Comparison of ENCODE assay signal across 12 cellular contexts in the genomic region with DNA sequence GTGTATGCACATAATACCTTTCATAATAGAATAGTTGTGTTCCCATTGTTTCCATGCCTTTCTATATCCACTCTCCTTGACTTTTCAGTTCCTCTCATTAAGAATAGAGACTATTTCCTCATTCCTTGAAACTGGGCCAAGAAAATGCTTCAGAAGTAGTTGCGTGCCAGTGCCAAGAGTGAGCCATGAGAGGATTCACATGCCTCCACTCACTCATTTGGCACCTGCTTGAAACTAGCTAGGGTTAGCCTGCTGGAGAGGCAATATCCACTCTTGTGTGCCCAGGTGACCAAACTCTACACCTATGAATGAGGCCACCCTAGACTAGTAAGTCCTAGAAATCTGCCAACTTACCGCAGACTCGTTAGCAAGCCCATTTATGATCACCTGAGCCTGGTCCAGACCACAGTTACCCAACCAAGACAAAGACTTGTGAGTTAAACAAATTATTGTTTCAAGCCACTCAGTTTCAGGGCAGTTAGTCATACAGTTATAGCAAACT.
DNase-seq lines count a peak whose midpoint lies in the region; ATAC-seq and TF ChIP-seq lines count a peak whose summit lies in the region.
"Had no signal": no experiment of that assay in that cellular context is flagged by ENCODE, and none has a peak within 500 bp of the region (broad histone marks: within the 10 kb centered on the region; RNA-seq: fewer than 3 reads in every experiment).

No MANE protein-coding gene starts in this region.

- ATAC-seq in HG02623 (IDR thresholded peaks at IDR 0.05; ENCODE audit: unreplicated experiment) (peak; percentile 24), left ventricle myocardium superior (peak; percentile 90), HG03139 (IDR thresholded peaks at IDR 0.05; ENCODE audit: unreplicated experiment) (no peak), GM21737 (IDR thresholded peaks at IDR 0.05; ENCODE audit: unreplicated experiment) (no peak)

- no peak overlapping the region for H2AFZ ChIP-seq in OCI-LY3 (ENCODE audit: low read depth, low read length)

- TF ChIP-seq CTCF in GM06990 (IDR thresholded peaks at IDR 0.05; ENCODE audit: insufficient read depth, low read length, poor library complexity, severe bottlenecking) = no peak
- TF ChIP-seq CTCF in OCI-LY3 (IDR thresholded peaks at IDR 0.05; ENCODE audit: low read depth, low read length) = no peak

- H3K4me1 ChIP-seq in OCI-LY3 (ENCODE audit: low read length) = peaks cover 21% of the 10 kb centered on the region
- H3K4me1 ChIP-seq: testis had no signal

- H3K9me3 ChIP-seq in OCI-LY3 (ENCODE audit: insufficient read depth, low read length) = no peaks in the 10 kb centered on the region
- H3K9me3 ChIP-seq: testis had no signal

- H3K9ac ChIP-seq in OCI-LY3 (ENCODE audit: low read length) = no peak overlapping the region

- peak; percentile 10 for DNase-seq in GM06990 (ENCODE audit: extremely low read depth, insufficient read length)
- peak; percentile 37 for DNase-seq in left ventricle myocardium superior
- no peak for DNase-seq in activated CD4-positive, alpha-beta T cell treated with anti-CD3 and anti-CD28 coated beads for 1 hour
- DNase-seq in OCI-M2 (lab: John Stamatoyannopoulos, UW; ENCODE audit: unreplicated experiment) = no peak
- DNase-seq: DND-41, NCI-H1694 treated with DMSO at 0.1 percent for 48 hours, testis had no signal

- H3K36me3 ChIP-seq in GM06990 (ENCODE audit: control insufficient read depth, insufficient read depth, low read length) (no peaks in the 10 kb centered on the region), OCI-LY3 (replicated peaks; ENCODE audit: low read depth, low read length) (no peaks in the 10 kb centered on the region)

- H3K27me3 ChIP-seq in GM06990 (replicated peaks; ENCODE audit: control insufficient read depth, insufficient read depth, low read length) = no peaks in the 10 kb centered on the region
- no peaks in the 10 kb centered on the region; the same call in 1 of the 2 replicates for H3K27me3 ChIP-seq in OCI-LY3 (ENCODE audit: low read depth, low read length)
- H3K27me3 ChIP-seq: testis had no signal

- intact Hi-C loops in left ventricle myocardium superior (cut with micrococcal nuclease) = no loop called here

- H4K20me1 ChIP-seq in OCI-LY3 (ENCODE audit: insufficient read depth, low read length) = no peaks in the 10 kb centered on the region

- 0 out of 2 replicates have a peak overlapping the region, but pooled peaks have one; percentile 3 for H3K4me2 ChIP-seq in OCI-LY3 (ENCODE audit: low read length)
- H3K4me2 ChIP-seq: smooth muscle cell had no signal

- H3K4me3 ChIP-seq in GM06990 (replicated peaks; ENCODE audit: low read depth, low read length) (no peak overlapping the region), OCI-LY3 (ENCODE audit: low read length) (no peak overlapping the region)
- H3K4me3 ChIP-seq: smooth muscle cell, testis had no signal

- H3K79me2 ChIP-seq in OCI-LY3 (ENCODE audit: low read length) = no peaks in the 10 kb centered on the region

- H3K27ac ChIP-seq in OCI-LY3 (ENCODE audit: low read length) = no peak overlapping the region
- H3K27ac ChIP-seq: testis had no signal

Comparison
In these comparisons a context has a peak if more than half of its experiments do, and no peak if none do; other contexts are left out.
1. DNase-seq: peak in GM06990 (single experiment) and left ventricle myocardium superior (single experiment); none in activated CD4-positive, alpha-beta T cell treated with anti-CD3 and anti-CD28 coated beads for 1 hour (single experiment) and OCI-M2 (single experiment).
2. ATAC-seq: peak in HG02623 (single experiment) and left ventricle myocardium superior (single experiment); none in HG03139 (single experiment) and GM21737 (single experiment).